Comparison of ENCODE assay signal across 34 cellular contexts in genomic region chr10:105279101-105279500, GRCh38.
"Had no signal": no experiment of that assay in that cellular context is flagged by ENCODE, and none has a peak within 500 bp of the region (broad histone marks: within the 10 kb centered on the region; RNA-seq: fewer than 3 reads in every experiment).

No MANE protein-coding gene starts in this region.

- H3K4me3 ChIP-seq: MG63 had no signal

- H3K27ac ChIP-seq: KMS-11 had no signal

- H3K9me3 ChIP-seq: MG63 had no signal

- DNase-seq: Karpas-422, Kasumi-1, MG63, MM.1S, MV-4-11, NCI-H1048, NCI-H1092, NCI-H1092 treated with DMSO at 0.1 percent for 48 hours, NCI-H1105, NCI-H1105 treated with DMSO at 0.1 percent for 48 hours, NCI-H1417, NCI-H1417 treated with DMSO at 0.1 percent for 48 hours, NCI-H1436, NCI-H1436 treated with DMSO at 0.1 percent for 48 hours, NCI-H146, NCI-H1694, NCI-H1694 treated with DMSO at 0.1 percent for 48 hours, NCI-H187, NCI-H187 treated with DMSO at 0.1 percent for 48 hours, NCI-H1930, NCI-H2029, NCI-H2029 treated with DMSO at 0.1 percent for 48 hours, NCI-H2081, NCI-H2081 treated with DMSO at 0.1 percent for 48 hours, NCI-H2107, NCI-H2171, NCI-H2171 treated with DMSO at 0.1 percent for 48 hours, NCI-H2227 treated with DMSO at 0.1 percent for 48 hours, NCI-H345, NCI-H446, NCI-H446 treated with DMSO at 0.1 percent for 48 hours, NCI-H510A, NCI-H510A treated with DMSO at 0.1 percent for 48 hours had no signal

- H3K36me3 ChIP-seq: MG63 had no signal
